ENCODE assay signal across 2 cellular contexts in the genomic region with DNA sequence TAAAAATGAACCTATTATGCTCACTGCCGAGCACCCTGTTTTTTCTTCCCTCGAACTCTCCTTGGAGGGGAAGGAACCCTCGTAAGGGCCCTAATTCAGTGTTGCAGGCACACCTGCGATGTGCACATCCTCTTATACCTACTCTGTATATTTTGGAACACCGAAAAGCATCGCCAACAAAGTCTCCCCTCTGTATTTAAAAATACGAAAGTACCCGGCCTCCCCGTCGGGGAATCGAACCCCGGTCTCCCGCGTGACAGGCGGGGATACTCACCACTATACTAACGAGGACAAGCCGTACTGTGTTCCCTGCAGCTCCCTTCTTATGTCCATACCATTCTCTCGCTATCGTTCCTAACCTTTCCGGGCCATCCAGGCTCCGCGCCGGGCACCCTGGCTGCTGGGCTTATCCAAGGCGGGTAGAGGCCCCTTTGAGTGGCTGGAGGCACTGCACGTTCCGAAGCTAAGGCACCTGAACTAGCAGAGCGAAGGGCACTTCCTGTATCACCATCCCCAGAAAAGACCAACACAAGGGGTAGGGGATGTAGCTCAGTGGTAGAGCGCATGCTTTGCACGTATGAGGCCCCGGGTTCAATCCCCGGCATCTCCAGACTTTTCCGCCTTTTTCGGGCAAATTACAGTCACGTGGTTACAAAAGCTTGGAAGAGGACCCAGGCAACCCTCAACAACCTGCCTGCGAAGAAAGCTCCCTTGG.
TF ChIP-seq lines count a peak whose summit lies in the region.

No MANE protein-coding gene starts in this region.

TF ChIP-seq in A549, 52 proteins besides CTCF, POLR2A, EP300 and RAD21 (continued from another document):
- TF ChIP-seq, protein P1, sequence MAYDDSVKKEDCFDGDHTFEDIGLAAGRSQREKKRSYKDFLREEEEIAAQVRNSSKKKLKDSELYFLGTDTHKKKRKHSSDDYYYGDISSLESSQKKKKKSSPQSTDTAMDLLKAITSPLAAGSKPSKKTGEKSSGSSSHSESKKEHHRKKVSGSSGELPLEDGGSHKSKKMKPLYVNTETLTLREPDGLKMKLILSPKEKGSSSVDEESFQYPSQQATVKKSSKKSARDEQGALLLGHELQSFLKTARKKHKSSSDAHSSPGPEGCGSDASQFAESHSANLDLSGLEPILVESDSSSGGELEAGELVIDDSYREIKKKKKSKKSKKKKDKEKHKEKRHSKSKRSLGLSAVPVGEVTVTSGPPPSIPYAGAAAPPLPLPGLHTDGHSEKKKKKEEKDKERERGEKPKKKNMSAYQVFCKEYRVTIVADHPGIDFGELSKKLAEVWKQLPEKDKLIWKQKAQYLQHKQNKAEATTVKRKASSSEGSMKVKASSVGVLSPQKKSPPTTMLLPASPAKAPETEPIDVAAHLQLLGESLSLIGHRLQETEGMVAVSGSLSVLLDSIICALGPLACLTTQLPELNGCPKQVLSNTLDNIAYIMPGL (CRISPR knock-in tag; IDR thresholded peaks at IDR 0.05; ENCODE audit: borderline replicate concordance) = peak; percentile 85
- TF ChIP-seq, protein P2, sequence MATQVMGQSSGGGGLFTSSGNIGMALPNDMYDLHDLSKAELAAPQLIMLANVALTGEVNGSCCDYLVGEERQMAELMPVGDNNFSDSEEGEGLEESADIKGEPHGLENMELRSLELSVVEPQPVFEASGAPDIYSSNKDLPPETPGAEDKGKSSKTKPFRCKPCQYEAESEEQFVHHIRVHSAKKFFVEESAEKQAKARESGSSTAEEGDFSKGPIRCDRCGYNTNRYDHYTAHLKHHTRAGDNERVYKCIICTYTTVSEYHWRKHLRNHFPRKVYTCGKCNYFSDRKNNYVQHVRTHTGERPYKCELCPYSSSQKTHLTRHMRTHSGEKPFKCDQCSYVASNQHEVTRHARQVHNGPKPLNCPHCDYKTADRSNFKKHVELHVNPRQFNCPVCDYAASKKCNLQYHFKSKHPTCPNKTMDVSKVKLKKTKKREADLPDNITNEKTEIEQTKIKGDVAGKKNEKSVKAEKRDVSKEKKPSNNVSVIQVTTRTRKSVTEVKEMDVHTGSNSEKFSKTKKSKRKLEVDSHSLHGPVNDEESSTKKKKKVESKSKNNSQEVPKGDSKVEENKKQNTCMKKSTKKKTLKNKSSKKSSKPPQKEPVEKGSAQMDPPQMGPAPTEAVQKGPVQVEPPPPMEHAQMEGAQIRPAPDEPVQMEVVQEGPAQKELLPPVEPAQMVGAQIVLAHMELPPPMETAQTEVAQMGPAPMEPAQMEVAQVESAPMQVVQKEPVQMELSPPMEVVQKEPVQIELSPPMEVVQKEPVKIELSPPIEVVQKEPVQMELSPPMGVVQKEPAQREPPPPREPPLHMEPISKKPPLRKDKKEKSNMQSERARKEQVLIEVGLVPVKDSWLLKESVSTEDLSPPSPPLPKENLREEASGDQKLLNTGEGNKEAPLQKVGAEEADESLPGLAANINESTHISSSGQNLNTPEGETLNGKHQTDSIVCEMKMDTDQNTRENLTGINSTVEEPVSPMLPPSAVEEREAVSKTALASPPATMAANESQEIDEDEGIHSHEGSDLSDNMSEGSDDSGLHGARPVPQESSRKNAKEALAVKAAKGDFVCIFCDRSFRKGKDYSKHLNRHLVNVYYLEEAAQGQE (IDR thresholded peaks at IDR 0.05) = no peak
- TF ChIP-seq RCOR1 (IDR thresholded peaks at IDR 0.05; ENCODE audit: low read depth, low read length) (no peak), MAZ (IDR thresholded peaks at IDR 0.05; ENCODE audit: borderline replicate concordance, low read depth, low read length) (no peak; the same call in 1 of the 2 replicates)

TF ChIP-seq in H1, 55 proteins besides CTCF, POLR2A, EP300 and RAD21 (continued from another document):
- TF ChIP-seq ZNF274 (IDR thresholded peaks at IDR 0.05; ENCODE audit: borderline replicate concordance, extremely low read depth, low read length) (no peak), CHD1 (IDR thresholded peaks at IDR 0.05; ENCODE audit: low read depth, low read length) (no peak), KDM1A (IDR thresholded peaks at IDR 0.05; ENCODE audit: borderline replicate concordance, low read length) (no peak; the same call in 1 of the 2 replicates), MAFK (IDR thresholded peaks at IDR 0.05; ENCODE audit: low read depth, low read length) (peak; percentile 71; the same call in 1 of the 2 replicates), SP4 (IDR thresholded peaks at IDR 0.05; ENCODE audit: low read length) (peak; percentile 82; the same call in 1 of the 2 replicates), JUN (IDR thresholded peaks at IDR 0.05; ENCODE audit: low read depth, low read length) (no peak), CHD2 (IDR thresholded peaks at IDR 0.05; ENCODE audit: low read length) (no peak), CBX8 (IDR thresholded peaks at IDR 0.05; ENCODE audit: borderline replicate concordance, low read depth, low read length) (no peak), FOSL1 (IDR thresholded peaks at IDR 0.05; ENCODE audit: insufficient read depth, low read depth, low read length) (no peak), POU5F1 (IDR thresholded peaks at IDR 0.05; ENCODE audit: low read depth, low read length) (0 out of 2 replicates have a peak, but pooled peaks have one; percentile 5), EZH2 (IDR thresholded peaks at IDR 0.05; ENCODE audit: low read depth, low read length, severe bottlenecking) (no peak), BCL11A (IDR thresholded peaks at IDR 0.05; ENCODE audit: low read depth in 2 of 2, low read length in 2 of 2) (no peak), NANOG (IDR thresholded peaks at IDR 0.05; ENCODE audit: insufficient read depth, low read depth, low read length, poor library complexity, severe bottlenecking) (peak; percentile 43), HDAC6 (IDR thresholded peaks at IDR 0.05; ENCODE audit: low read depth, low read length) (no peak), RBBP5 (IDR thresholded peaks at IDR 0.05; ENCODE audit: borderline replicate concordance, low read depth, low read length) (peak; percentile 100), PHF8 (conservative IDR thresholded peaks at IDR 0.05; ENCODE audit: low read depth, low read length) (no peak), SIN3A (conservative IDR thresholded peaks at IDR 0.05 in 1 of 2, IDR thresholded peaks at IDR 0.05 in 1 of 2; ENCODE audit: low read depth in 1 of 2, low read length in 2 of 2) (0 out of 4 replicates have a peak, but pooled peaks of 1 of the 2 experiments have one; percentile 19), HDAC2 (IDR thresholded peaks at IDR 0.05; ENCODE audit: borderline replicate concordance in 1 of 2, low read depth in 2 of 2, low read length in 2 of 2) (no peak), KDM5A (IDR thresholded peaks at IDR 0.05; ENCODE audit: low read length) (no peak), SUZ12 (IDR thresholded peaks at IDR 0.05; ENCODE audit: low read length) (no peak), CTBP2 (IDR thresholded peaks at IDR 0.05; ENCODE audit: borderline replicate concordance, insufficient read depth, insufficient read length, low read length) (no peak), RFX5 (IDR thresholded peaks at IDR 0.05; ENCODE audit: borderline replicate concordance, low read depth, low read length) (no peak), SAP30 (IDR thresholded peaks at IDR 0.05; ENCODE audit: insufficient read depth, insufficient replicate concordance, low read length) (no peak), SRF (IDR thresholded peaks at IDR 0.05; ENCODE audit: low read depth, low read length) (no peak), BRCA1 (IDR thresholded peaks at IDR 0.05; ENCODE audit: low read depth, low read length) (no peak), SP1 (IDR thresholded peaks at IDR 0.05; ENCODE audit: low read depth, low read length) (0 out of 2 replicates have a peak, but pooled peaks have one; percentile 42), TCF12 (IDR thresholded peaks at IDR 0.05; ENCODE audit: low read depth, low read length) (no peak), SIX5 (IDR thresholded peaks at IDR 0.05; ENCODE audit: low read depth, low read length) (no peak), CEBPB (IDR thresholded peaks at IDR 0.05; ENCODE audit: low read depth, low read length) (peak; percentile 52), NRF1 (IDR thresholded peaks at IDR 0.05; ENCODE audit: low read depth, low read length) (peak; percentile 44; the same call in 1 of the 2 replicates), CBX5 (IDR thresholded peaks at IDR 0.05; ENCODE audit: low read depth, low read length) (no peak), CREB1 (IDR thresholded peaks at IDR 0.05) (no peak)
- TF ChIP-seq, protein P3, sequence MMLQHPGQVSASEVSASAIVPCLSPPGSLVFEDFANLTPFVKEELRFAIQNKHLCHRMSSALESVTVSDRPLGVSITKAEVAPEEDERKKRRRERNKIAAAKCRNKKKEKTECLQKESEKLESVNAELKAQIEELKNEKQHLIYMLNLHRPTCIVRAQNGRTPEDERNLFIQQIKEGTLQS (IDR thresholded peaks at IDR 0.05; ENCODE audit: insufficient read depth, low read depth, low read length) = no peak
- TF ChIP-seq, protein P4, sequence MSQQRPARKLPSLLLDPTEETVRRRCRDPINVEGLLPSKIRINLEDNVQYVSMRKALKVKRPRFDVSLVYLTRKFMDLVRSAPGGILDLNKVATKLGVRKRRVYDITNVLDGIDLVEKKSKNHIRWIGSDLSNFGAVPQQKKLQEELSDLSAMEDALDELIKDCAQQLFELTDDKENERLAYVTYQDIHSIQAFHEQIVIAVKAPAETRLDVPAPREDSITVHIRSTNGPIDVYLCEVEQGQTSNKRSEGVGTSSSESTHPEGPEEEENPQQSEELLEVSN (IDR thresholded peaks at IDR 0.05) = peak; percentile 91
- TF ChIP-seq, protein P5, sequence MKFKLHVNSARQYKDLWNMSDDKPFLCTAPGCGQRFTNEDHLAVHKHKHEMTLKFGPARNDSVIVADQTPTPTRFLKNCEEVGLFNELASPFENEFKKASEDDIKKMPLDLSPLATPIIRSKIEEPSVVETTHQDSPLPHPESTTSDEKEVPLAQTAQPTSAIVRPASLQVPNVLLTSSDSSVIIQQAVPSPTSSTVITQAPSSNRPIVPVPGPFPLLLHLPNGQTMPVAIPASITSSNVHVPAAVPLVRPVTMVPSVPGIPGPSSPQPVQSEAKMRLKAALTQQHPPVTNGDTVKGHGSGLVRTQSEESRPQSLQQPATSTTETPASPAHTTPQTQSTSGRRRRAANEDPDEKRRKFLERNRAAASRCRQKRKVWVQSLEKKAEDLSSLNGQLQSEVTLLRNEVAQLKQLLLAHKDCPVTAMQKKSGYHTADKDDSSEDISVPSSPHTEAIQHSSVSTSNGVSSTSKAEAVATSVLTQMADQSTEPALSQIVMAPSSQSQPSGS (IDR thresholded peaks at IDR 0.05; ENCODE audit: low read length) = 0 out of 2 replicates have a peak, but pooled peaks have one; percentile 71
